ENCODE assay signal across 1 cellular context in the genomic region with DNA sequence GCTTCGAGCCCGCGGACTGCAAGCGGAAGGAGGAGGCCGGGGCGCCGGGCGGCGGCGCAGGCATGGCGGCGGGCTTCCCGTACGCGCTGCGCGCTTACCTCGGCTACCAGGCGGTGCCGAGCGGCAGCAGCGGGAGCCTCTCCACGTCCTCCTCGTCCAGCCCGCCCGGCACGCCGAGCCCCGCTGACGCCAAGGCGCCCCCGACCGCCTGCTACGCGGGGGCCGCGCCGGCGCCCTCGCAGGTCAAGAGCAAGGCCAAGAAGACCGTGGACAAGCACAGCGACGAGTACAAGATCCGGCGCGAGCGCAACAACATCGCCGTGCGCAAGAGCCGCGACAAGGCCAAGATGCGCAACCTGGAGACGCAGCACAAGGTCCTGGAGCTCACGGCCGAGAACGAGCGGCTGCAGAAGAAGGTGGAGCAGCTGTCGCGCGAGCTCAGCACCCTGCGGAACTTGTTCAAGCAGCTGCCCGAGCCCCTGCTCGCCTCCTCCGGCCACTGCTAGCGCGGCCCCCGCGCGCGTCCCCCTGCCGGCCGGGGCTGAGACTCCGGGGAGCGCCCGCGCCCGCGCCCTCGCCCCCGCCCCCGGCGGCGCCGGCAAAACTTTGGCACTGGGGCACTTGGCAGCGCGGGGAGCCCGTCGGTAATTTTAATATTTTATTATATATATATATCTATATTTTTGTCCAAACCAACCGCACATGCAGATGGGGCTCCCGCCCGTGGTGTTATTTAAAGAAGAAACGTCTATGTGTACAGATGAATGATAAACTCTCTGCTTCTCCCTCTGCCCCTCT.
A peak's percentile ranks its signal among the peaks of the same experiment; 100 is the strongest.
TF ChIP-seq lines count a peak whose summit lies in the region.

No MANE protein-coding gene starts in this region.

TF ChIP-seq in K562, 482 proteins besides CTCF, POLR2A, EP300 and RAD21 (continued from another document and continues in another):
- TF ChIP-seq CTCFL (IDR thresholded peaks at IDR 0.05; ENCODE audit: borderline replicate concordance, insufficient read depth, low read depth, low read length, poor library complexity, severe bottlenecking) = peak; percentile 75
- peak; percentile 59; the same call in 1 of the 2 replicates for TF ChIP-seq CBX1 (IDR thresholded peaks at IDR 0.05; ENCODE audit: low read depth)
- TF ChIP-seq, protein P1, sequence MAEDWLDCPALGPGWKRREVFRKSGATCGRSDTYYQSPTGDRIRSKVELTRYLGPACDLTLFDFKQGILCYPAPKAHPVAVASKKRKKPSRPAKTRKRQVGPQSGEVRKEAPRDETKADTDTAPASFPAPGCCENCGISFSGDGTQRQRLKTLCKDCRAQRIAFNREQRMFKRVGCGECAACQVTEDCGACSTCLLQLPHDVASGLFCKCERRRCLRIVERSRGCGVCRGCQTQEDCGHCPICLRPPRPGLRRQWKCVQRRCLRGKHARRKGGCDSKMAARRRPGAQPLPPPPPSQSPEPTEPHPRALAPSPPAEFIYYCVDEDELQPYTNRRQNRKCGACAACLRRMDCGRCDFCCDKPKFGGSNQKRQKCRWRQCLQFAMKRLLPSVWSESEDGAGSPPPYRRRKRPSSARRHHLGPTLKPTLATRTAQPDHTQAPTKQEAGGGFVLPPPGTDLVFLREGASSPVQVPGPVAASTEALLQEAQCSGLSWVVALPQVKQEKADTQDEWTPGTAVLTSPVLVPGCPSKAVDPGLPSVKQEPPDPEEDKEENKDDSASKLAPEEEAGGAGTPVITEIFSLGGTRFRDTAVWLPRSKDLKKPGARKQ (CRISPR knock-in tag; IDR thresholded peaks at IDR 0.05) = no peak
- TF ChIP-seq, protein P2, sequence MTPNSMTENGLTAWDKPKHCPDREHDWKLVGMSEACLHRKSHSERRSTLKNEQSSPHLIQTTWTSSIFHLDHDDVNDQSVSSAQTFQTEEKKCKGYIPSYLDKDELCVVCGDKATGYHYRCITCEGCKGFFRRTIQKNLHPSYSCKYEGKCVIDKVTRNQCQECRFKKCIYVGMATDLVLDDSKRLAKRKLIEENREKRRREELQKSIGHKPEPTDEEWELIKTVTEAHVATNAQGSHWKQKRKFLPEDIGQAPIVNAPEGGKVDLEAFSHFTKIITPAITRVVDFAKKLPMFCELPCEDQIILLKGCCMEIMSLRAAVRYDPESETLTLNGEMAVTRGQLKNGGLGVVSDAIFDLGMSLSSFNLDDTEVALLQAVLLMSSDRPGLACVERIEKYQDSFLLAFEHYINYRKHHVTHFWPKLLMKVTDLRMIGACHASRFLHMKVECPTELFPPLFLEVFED (CRISPR knock-in tag; conservative IDR thresholded peaks at IDR 0.05) = no peak
- TF ChIP-seq STAT6 (CRISPR knock-in tag; IDR thresholded peaks at IDR 0.05) = no peak
- TF ChIP-seq ZNF165 (CRISPR knock-in tag; IDR thresholded peaks at IDR 0.05; ENCODE audit: borderline replicate concordance) = 0 out of 2 replicates have a peak, but pooled peaks have one; percentile 42
- no peak for TF ChIP-seq CGGBP1 (CRISPR knock-in tag; IDR thresholded peaks at IDR 0.05)
- no peak for TF ChIP-seq EWSR1 (IDR thresholded peaks at IDR 0.05; ENCODE audit: borderline replicate concordance, low read depth, partially characterized antibody)
- TF ChIP-seq CSDE1 (IDR thresholded peaks at IDR 0.05) = no peak
- no peak for TF ChIP-seq ZNF518B (CRISPR knock-in tag; IDR thresholded peaks at IDR 0.05)
- no peak for TF ChIP-seq BCL6 (CRISPR knock-in tag; IDR thresholded peaks at IDR 0.05)
- TF ChIP-seq CHD4 (IDR thresholded peaks at IDR 0.05; ENCODE audit: insufficient read depth, insufficient replicate concordance, low read depth, low read length, poor library complexity, severe bottlenecking) = no peak
- no peak for TF ChIP-seq TCF7 (IDR thresholded peaks at IDR 0.05; ENCODE audit: borderline replicate concordance)
- peak; percentile 67; the same call in 1 of the 2 replicates for TF ChIP-seq ZNF76 (CRISPR knock-in tag; IDR thresholded peaks at IDR 0.05; ENCODE audit: borderline replicate concordance)
- TF ChIP-seq ZNF778 (CRISPR knock-in tag; IDR thresholded peaks at IDR 0.05) = no peak
- no peak for TF ChIP-seq PCBP2 (IDR thresholded peaks at IDR 0.05; ENCODE audit: low read depth, low read length, poor library complexity, severe bottlenecking)
- TF ChIP-seq HMBOX1 (IDR thresholded peaks at IDR 0.05) = no peak
- TF ChIP-seq FOSL1 (tag; conservative IDR thresholded peaks at IDR 0.05) = no peak
- TF ChIP-seq E2F1 (CRISPR knock-in tag; IDR thresholded peaks at IDR 0.05) = no peak
- no peak for TF ChIP-seq FOXJ2 (tag; IDR thresholded peaks at IDR 0.05)
- TF ChIP-seq CAMTA2 (CRISPR knock-in tag; conservative IDR thresholded peaks at IDR 0.05) = no peak
- TF ChIP-seq RFX5 (IDR thresholded peaks at IDR 0.05; ENCODE audit: low read depth, low read length) = no peak
- TF ChIP-seq, protein P3, sequence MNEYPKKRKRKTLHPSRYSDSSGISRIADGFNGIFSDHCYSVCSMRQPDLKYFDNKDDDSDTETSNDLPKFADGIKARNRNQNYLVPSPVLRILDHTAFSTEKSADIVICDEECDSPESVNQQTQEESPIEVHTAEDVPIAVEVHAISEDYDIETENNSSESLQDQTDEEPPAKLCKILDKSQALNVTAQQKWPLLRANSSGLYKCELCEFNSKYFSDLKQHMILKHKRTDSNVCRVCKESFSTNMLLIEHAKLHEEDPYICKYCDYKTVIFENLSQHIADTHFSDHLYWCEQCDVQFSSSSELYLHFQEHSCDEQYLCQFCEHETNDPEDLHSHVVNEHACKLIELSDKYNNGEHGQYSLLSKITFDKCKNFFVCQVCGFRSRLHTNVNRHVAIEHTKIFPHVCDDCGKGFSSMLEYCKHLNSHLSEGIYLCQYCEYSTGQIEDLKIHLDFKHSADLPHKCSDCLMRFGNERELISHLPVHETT (CRISPR knock-in tag; conservative IDR thresholded peaks at IDR 0.05 in 1 of 2, IDR thresholded peaks at IDR 0.05 in 1 of 2) = peak; percentile 71 to 76; a peak in 3 of 4 replicates
- TF ChIP-seq PRMT5 (CRISPR knock-in tag; IDR thresholded peaks at IDR 0.05) = no peak
- no peak for TF ChIP-seq PTRF (tag; IDR thresholded peaks at IDR 0.05)
- TF ChIP-seq DMBX1 (CRISPR knock-in tag; IDR thresholded peaks at IDR 0.05; ENCODE audit: borderline replicate concordance) = no peak
- 0 out of 2 replicates have a peak, but pooled peaks have one; percentile 37 for TF ChIP-seq PTBP1 (IDR thresholded peaks at IDR 0.05; ENCODE audit: low read depth, low read length)
- TF ChIP-seq, protein P4, sequence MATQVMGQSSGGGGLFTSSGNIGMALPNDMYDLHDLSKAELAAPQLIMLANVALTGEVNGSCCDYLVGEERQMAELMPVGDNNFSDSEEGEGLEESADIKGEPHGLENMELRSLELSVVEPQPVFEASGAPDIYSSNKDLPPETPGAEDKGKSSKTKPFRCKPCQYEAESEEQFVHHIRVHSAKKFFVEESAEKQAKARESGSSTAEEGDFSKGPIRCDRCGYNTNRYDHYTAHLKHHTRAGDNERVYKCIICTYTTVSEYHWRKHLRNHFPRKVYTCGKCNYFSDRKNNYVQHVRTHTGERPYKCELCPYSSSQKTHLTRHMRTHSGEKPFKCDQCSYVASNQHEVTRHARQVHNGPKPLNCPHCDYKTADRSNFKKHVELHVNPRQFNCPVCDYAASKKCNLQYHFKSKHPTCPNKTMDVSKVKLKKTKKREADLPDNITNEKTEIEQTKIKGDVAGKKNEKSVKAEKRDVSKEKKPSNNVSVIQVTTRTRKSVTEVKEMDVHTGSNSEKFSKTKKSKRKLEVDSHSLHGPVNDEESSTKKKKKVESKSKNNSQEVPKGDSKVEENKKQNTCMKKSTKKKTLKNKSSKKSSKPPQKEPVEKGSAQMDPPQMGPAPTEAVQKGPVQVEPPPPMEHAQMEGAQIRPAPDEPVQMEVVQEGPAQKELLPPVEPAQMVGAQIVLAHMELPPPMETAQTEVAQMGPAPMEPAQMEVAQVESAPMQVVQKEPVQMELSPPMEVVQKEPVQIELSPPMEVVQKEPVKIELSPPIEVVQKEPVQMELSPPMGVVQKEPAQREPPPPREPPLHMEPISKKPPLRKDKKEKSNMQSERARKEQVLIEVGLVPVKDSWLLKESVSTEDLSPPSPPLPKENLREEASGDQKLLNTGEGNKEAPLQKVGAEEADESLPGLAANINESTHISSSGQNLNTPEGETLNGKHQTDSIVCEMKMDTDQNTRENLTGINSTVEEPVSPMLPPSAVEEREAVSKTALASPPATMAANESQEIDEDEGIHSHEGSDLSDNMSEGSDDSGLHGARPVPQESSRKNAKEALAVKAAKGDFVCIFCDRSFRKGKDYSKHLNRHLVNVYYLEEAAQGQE (CRISPR knock-in tag; IDR thresholded peaks at IDR 0.05; ENCODE audit: low read depth) = peak; percentile 51; the same call in 1 of the 2 replicates
- TF ChIP-seq GATAD2A (IDR thresholded peaks at IDR 0.05) = no peak
- no peak for TF ChIP-seq ZNF445 (CRISPR knock-in tag; IDR thresholded peaks at IDR 0.05; ENCODE audit: low read depth)
- TF ChIP-seq MAFF (IDR thresholded peaks at IDR 0.05; ENCODE audit: low read length) = no peak
- no peak for TF ChIP-seq ZNF79 (CRISPR knock-in tag; IDR thresholded peaks at IDR 0.05; ENCODE audit: low read depth)
- TF ChIP-seq HES1 (IDR thresholded peaks at IDR 0.05; ENCODE audit: low read depth) = no peak
- no peak for TF ChIP-seq YBX1 (IDR thresholded peaks at IDR 0.05)
